In the genomic region with DNA sequence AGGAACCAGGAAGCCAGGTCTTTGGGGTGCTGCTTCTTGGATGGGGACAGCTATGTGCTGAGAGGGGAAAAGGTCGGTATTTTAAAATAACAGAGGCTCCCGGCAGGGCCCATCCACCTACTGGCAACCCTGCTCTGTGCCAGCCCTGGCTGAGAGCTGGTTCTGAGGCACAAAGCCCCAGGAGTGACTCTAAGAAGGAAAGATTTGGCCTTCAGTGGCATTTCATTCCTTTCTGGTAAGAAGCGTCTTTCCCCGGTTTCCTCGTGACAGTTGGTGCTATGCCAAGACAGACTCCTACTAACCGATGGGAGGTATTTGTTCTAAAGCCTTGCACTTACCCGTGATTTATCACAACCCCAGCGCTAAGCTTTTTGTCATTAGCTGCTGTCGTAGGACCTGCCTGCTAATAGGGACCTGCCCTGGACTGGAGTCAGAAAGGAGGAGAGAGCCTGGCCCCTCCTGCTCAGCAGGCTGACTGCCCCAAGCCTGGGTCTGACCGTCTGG, we compare ENCODE assay signal across 12 cellular contexts.
DNase-seq lines count a peak whose midpoint lies in the region; ATAC-seq and TF ChIP-seq lines count a peak whose summit lies in the region.
"Had no signal": no experiment of that assay in that cellular context is flagged by ENCODE, and none has a peak within 500 bp of the region (broad histone marks: within the 10 kb centered on the region; RNA-seq: fewer than 3 reads in every experiment).

No MANE protein-coding gene starts in this region.

- TF ChIP-seq EP300 in tibial nerve (IDR thresholded peaks at IDR 0.05) = no peak

- TF ChIP-seq POLR2A in tibial nerve (IDR thresholded peaks at IDR 0.05) = no peak

- H3K27ac ChIP-seq in iPS-18a (ENCODE audit: low read length) (no peak overlapping the region), tibial nerve (peak overlapping the region in 1 of 4 donors; percentile 24)

- TF ChIP-seq CTCF in WTC11 (IDR thresholded peaks at IDR 0.05) (no peak), tibial nerve (IDR thresholded peaks at IDR 0.05) (no peak)

- H3K36me3 ChIP-seq in H7 (replicated peaks; ENCODE audit: control insufficient read depth, insufficient read depth, low read length) (no peaks in the 10 kb centered on the region), iPS-18a (ENCODE audit: control insufficient read depth, low read depth, low read length) (no peaks in the 10 kb centered on the region), skeletal muscle satellite cell (ENCODE audit: insufficient read depth, low read length) (no peaks in the 10 kb centered on the region), tibial nerve (no peaks in the 10 kb centered on the region)

- H3K4me2 ChIP-seq in skeletal muscle satellite cell (ENCODE audit: low read length) = no peak overlapping the region

- CTCF ChIA-PET in WTC11 (lab: Charles Lee) = interaction anchor here (1.3 to 3.0 kb wide), 3 partner anchors 12 to 172 kb away, joined by 3 to 34 read pairs (median 5); no protein-coding TSS in a partner anchor

- H3K4me3 ChIP-seq in H7 (ENCODE audit: insufficient read depth, low read depth, low read length) = no peak overlapping the region
- no peak overlapping the region for H3K4me3 ChIP-seq in iPS-18a (ENCODE audit: low read length)
- H3K4me3 ChIP-seq in skeletal muscle satellite cell (ENCODE audit: low read length) = no peak overlapping the region
- H3K4me3 ChIP-seq in tibial nerve = no peak overlapping the region

- H3K9me3 ChIP-seq in iPS-18a (ENCODE audit: control insufficient read depth, low read depth, low read length) = no peaks in the 10 kb centered on the region
- H3K9me3 ChIP-seq in skeletal muscle satellite cell (replicated peaks; ENCODE audit: low read length) = no peaks in the 10 kb centered on the region
- H3K9me3 ChIP-seq in tibial nerve = no peaks in the 10 kb centered on the region

- H3K4me1 ChIP-seq in iPS-18a (ENCODE audit: control insufficient read depth, low read depth, low read length) (peaks cover 15% of the 10 kb centered on the region), skeletal muscle satellite cell (ENCODE audit: control insufficient read depth, insufficient read depth, low read length) (peaks cover 39% of the 10 kb centered on the region), tibial nerve (peaks cover 0 to 27% (median 0%) of the 10 kb centered on the region in 4 donors)

- no peaks in the 10 kb centered on the region for H3K36me3 Mint-ChIP-seq in WTC11
- no peaks in the 10 kb centered on the region for H3K36me3 Mint-ChIP-seq in stimulated activated memory B cell treated with anti-CD40 and anti-IgM and Interleukin-4, amounts not matched to agents 10 μg/mL and 1 μg/mL and 100 μg/mL, for 72 hours

- POLR2A ChIA-PET in WTC11 (lab: Charles Lee) = no interaction called here

- H3K9ac ChIP-seq in iPS-18a (ENCODE audit: low read length) (peak overlapping the region; percentile 47), skeletal muscle satellite cell (ENCODE audit: low read depth, low read length) (peak overlapping the region; percentile 37)

- H3K4me3 Mint-ChIP-seq in WTC11 = no peak overlapping the region; the same call in 1 of the 2 replicates
- no peak overlapping the region for H3K4me3 Mint-ChIP-seq in stimulated activated memory B cell treated with anti-CD40 and anti-IgM and Interleukin-4, amounts not matched to agents 10 μg/mL and 1 μg/mL and 100 μg/mL, for 72 hours
- H3K4me3 Mint-ChIP-seq: central memory CD8-positive, alpha-beta T cell had no signal

- H3K4me1 Mint-ChIP-seq in WTC11 = peaks cover 44% of the 10 kb centered on the region
- H3K4me1 Mint-ChIP-seq in stimulated activated memory B cell treated with anti-CD40 and anti-IgM and Interleukin-4, amounts not matched to agents 10 μg/mL and 1 μg/mL and 100 μg/mL, for 72 hours = peaks cover 4% of the 10 kb centered on the region
- H3K4me1 Mint-ChIP-seq: central memory CD8-positive, alpha-beta T cell had no signal

- H3K9me3 Mint-ChIP-seq in WTC11 = no peaks in the 10 kb centered on the region
- no peaks in the 10 kb centered on the region for H3K9me3 Mint-ChIP-seq in stimulated activated memory B cell treated with anti-CD40 and anti-IgM and Interleukin-4, amounts not matched to agents 10 μg/mL and 1 μg/mL and 100 μg/mL, for 72 hours
- H3K9me3 Mint-ChIP-seq: central memory CD8-positive, alpha-beta T cell had no signal

- H3K27me3 Mint-ChIP-seq in WTC11 (ENCODE audit: low read depth) = no peaks in the 10 kb centered on the region; the same call in 1 of the 2 replicates
- peaks cover 74% of the 10 kb centered on the region for H3K27me3 Mint-ChIP-seq in stimulated activated memory B cell treated with anti-CD40 and anti-IgM and Interleukin-4, amounts not matched to agents 10 μg/mL and 1 μg/mL and 100 μg/mL, for 72 hours

- no peaks in the 10 kb centered on the region; the same call in none of the 2 replicates for H3K27me3 ChIP-seq in H7 (ENCODE audit: control insufficient read depth, insufficient read depth, low read length)
- H3K27me3 ChIP-seq in iPS-18a (ENCODE audit: control insufficient read depth, insufficient read depth, low read length) = no peaks in the 10 kb centered on the region
- peaks cover 22% of the 10 kb centered on the region for H3K27me3 ChIP-seq in skeletal muscle satellite cell (ENCODE audit: control insufficient read depth, insufficient read depth, low read length)
- peaks cover 0 to 11% of the 10 kb centered on the region in 2 donors for H3K27me3 ChIP-seq in tibial nerve

- DNase-seq in H7 (peak; percentile 59), WTC11 (ENCODE audit: low spot score) (no peak), NCI-H1048 (lab: John Stamatoyannopoulos, UW) (no peak), tibial nerve (ENCODE audit: low spot score in 2 of 2) (no peak), cortex of kidney (lab: John Stamatoyannopoulos, UW) (no peak)
- DNase-seq: activated CD4-positive, alpha-beta T cell treated with anti-CD3 and anti-CD28 coated beads, Interleukin-2, amount 50 U/mL, for 48 hours; islet precursor cell; NCI-H524 treated with DMSO at 0.1 percent for 48 hours had no signal

- 20 to 37% methylated on average over 10 of the region's 10 CpGs for WGBS in tibial nerve, 2 donors

- peak overlapping the region; percentile 70 for H3K27ac Mint-ChIP-seq in WTC11
- no peak overlapping the region for H3K27ac Mint-ChIP-seq in stimulated activated memory B cell treated with anti-CD40 and anti-IgM and Interleukin-4, amounts not matched to agents 10 μg/mL and 1 μg/mL and 100 μg/mL, for 72 hours

- peak; percentile 42 for ATAC-seq in WTC11
- ATAC-seq in stimulated activated memory B cell treated with anti-CD40 and anti-IgM and Interleukin-4, amounts not matched to agents 10 μg/mL and 1 μg/mL and 100 μg/mL, for 72 hours = no peak

TF ChIP-seq in WTC11, 78 proteins besides CTCF, POLR2A, EP300 and RAD21 (continues in another document):
- TF ChIP-seq, protein P1, sequence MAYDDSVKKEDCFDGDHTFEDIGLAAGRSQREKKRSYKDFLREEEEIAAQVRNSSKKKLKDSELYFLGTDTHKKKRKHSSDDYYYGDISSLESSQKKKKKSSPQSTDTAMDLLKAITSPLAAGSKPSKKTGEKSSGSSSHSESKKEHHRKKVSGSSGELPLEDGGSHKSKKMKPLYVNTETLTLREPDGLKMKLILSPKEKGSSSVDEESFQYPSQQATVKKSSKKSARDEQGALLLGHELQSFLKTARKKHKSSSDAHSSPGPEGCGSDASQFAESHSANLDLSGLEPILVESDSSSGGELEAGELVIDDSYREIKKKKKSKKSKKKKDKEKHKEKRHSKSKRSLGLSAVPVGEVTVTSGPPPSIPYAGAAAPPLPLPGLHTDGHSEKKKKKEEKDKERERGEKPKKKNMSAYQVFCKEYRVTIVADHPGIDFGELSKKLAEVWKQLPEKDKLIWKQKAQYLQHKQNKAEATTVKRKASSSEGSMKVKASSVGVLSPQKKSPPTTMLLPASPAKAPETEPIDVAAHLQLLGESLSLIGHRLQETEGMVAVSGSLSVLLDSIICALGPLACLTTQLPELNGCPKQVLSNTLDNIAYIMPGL (CRISPR knock-in tag; IDR thresholded peaks at IDR 0.05) = no peak
- TF ChIP-seq, protein P2, sequence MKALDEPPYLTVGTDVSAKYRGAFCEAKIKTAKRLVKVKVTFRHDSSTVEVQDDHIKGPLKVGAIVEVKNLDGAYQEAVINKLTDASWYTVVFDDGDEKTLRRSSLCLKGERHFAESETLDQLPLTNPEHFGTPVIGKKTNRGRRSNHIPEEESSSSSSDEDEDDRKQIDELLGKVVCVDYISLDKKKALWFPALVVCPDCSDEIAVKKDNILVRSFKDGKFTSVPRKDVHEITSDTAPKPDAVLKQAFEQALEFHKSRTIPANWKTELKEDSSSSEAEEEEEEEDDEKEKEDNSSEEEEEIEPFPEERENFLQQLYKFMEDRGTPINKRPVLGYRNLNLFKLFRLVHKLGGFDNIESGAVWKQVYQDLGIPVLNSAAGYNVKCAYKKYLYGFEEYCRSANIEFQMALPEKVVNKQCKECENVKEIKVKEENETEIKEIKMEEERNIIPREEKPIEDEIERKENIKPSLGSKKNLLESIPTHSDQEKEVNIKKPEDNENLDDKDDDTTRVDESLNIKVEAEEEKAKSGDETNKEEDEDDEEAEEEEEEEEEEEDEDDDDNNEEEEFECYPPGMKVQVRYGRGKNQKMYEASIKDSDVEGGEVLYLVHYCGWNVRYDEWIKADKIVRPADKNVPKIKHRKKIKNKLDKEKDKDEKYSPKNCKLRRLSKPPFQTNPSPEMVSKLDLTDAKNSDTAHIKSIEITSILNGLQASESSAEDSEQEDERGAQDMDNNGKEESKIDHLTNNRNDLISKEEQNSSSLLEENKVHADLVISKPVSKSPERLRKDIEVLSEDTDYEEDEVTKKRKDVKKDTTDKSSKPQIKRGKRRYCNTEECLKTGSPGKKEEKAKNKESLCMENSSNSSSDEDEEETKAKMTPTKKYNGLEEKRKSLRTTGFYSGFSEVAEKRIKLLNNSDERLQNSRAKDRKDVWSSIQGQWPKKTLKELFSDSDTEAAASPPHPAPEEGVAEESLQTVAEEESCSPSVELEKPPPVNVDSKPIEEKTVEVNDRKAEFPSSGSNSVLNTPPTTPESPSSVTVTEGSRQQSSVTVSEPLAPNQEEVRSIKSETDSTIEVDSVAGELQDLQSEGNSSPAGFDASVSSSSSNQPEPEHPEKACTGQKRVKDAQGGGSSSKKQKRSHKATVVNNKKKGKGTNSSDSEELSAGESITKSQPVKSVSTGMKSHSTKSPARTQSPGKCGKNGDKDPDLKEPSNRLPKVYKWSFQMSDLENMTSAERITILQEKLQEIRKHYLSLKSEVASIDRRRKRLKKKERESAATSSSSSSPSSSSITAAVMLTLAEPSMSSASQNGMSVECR (CRISPR knock-in tag; IDR thresholded peaks at IDR 0.05; ENCODE audit: borderline replicate concordance) = no peak
- TF ChIP-seq FOXP1 (CRISPR knock-in tag; IDR thresholded peaks at IDR 0.05; ENCODE audit: borderline replicate concordance) = no peak
- TF ChIP-seq SMAD4 (CRISPR knock-in tag; IDR thresholded peaks at IDR 0.05) = no peak
